Comparison of ENCODE assay signal across 25 cellular contexts in genomic region chr21:26809745-26810144, GRCh38. TPM values are rescaled to one million over a fixed set of nuclear protein-coding genes. Genes with fewer than 3 reads are reported as not detected.
"Had no signal": no experiment of that assay in that cellular context is flagged by ENCODE, and none has a peak within 500 bp of the region (broad histone marks: within the 10 kb centered on the region; RNA-seq: fewer than 3 reads in every experiment).

No MANE protein-coding gene starts in this region.

- H3K4me1 ChIP-seq: left lung, pancreas, prostate gland had no signal

- H3K4me3 ChIP-seq: left lung, lower lobe of right lung, pancreas, prostate gland, smooth muscle cell, tibial nerve, uterus had no signal

- H3K27me3 ChIP-seq: left lung, pancreas, tibial nerve, uterus had no signal

- ATAC-seq: left colon; left lung; lower lobe of right lung; naive thymus-derived CD8-positive, alpha-beta T cell; pancreas; right cardiac atrium; sciatic nerve; stimulated activated memory B cell treated with anti-CD40 and anti-IgM and Interleukin-4, amounts not matched to agents 10 μg/mL and 1 μg/mL and 100 μg/mL, for 72 hours; stimulated activated naive CD8-positive, alpha-beta T cell treated with anti-CD3 and anti-CD28 coated beads, Interleukin-15, amount 100 ng/mL, for 72 hours had no signal

- FAIRE-seq: kidney, pancreas had no signal

- DNase-seq: kidney; left colon; left lung; lower lobe of right lung; mammary epithelial cell; mesenchymal stem cell; naive thymus-derived CD8-positive, alpha-beta T cell; nucleus accumbens; pancreas; posterior cingulate gyrus; retina; right cardiac atrium; stimulated activated CD4-positive, alpha-beta T cell treated with anti-CD3 and anti-CD28 coated beads, Interleukin-1b, Interleukin-23, amount 100 ng/mL, for 48 hours; stimulated activated CD4-positive, alpha-beta T cell treated with anti-CD3 and anti-CD28 coated beads, Interleukin-2, amount 100 ng/mL, for 48 hours; stimulated activated CD4-positive, alpha-beta T cell treated with anti-CD3 and anti-CD28 coated beads, Interleukin-4, amount 100 ng/mL, for 4 hours; stimulated activated CD8-positive, alpha-beta memory T cell treated with anti-CD3 and anti-CD28 coated beads, Interleukin-4, amount 100 ng/mL, for 48 hours; stimulated activated naive CD4-positive, alpha-beta T cell treated with Interleukin-2 at 50 U/mL for 16 hours; stimulated activated naive CD8-positive, alpha-beta T cell treated with anti-CD3 and anti-CD28 coated beads, Interleukin-15, amount 100 ng/mL, for 72 hours; substantia nigra; uterus had no signal

- H3K27ac ChIP-seq: left lung, lower lobe of right lung, pancreas, prostate gland, uterus had no signal

- H3K36me3 ChIP-seq: left lung, lower lobe of right lung, pancreas, prostate gland, tibial nerve, uterus had no signal

- H3K9me3 ChIP-seq: left lung, lower lobe of right lung, pancreas, prostate gland, tibial nerve, uterus had no signal

RNA-seq across cellular contexts. Expression of gene ADAMTS1, which starts 35.5 kb away (rescaled TPM):
- total RNA-seq: naive thymus-derived CD8-positive, alpha-beta T cell had no signal
